In the genomic region with DNA sequence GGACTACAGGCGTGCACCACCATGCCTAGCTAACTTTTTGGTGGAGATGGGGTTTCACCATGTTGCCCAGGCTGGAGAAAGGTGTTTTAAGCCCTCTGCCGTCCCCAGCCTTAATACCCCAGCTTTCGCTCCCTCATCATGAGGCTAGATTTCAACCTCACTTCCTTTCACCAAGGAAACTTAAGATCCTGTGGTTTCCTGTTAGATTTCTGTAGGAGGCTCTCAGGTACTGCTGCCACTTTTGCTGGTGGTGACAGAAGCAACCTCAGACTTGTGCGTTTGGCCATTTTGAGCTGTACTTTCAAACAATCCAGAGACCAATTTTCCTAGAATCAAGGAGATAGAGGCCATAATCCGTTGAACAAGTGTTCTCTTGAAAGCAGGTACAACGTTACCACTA, we compare ENCODE assay signal across 21 cellular contexts. TPM values are rescaled to one million over a fixed set of nuclear protein-coding genes. Genes with fewer than 3 reads are reported as not detected.
DNase-seq lines count a peak whose midpoint lies in the region; ATAC-seq, FAIRE-seq and TF ChIP-seq lines count a peak whose summit lies in the region.
"Had no signal": no experiment of that assay in that cellular context is flagged by ENCODE, and none has a peak within 500 bp of the region (broad histone marks: within the 10 kb centered on the region; RNA-seq: fewer than 3 reads in every experiment).

No MANE protein-coding gene starts in this region.

- no peak for TF ChIP-seq RAD21 in HepG2 (CRISPR knock-in tag; IDR thresholded peaks at IDR 0.05)

- in situ Hi-C loops in HepG2 (cut with HindIII; ENCODE audit: extremely low pct_ligation_motif_present, low pct_unique_long_range_greater_than_20kb) = no loop called here

- no peak overlapping the region for H3K4me3 ChIP-seq in HepG2 (replicated peaks in 1 of 3; ENCODE audit: insufficient read depth in 1 of 3, low read depth in 2 of 3, low read length in 3 of 3)
- H3K4me3 ChIP-seq: colonic mucosa, heart left ventricle, left ventricle myocardium inferior, mucosa of descending colon, thoracic aorta had no signal

- FAIRE-seq in HepG2 (lab: Jason Lieb, UNC) = no peak
- FAIRE-seq: GM18507 had no signal

- ATAC-seq in T-cell (replicated peaks in 1 of 4) (peak; percentile 78 to 93 (median 89)), HG03108 (IDR thresholded peaks at IDR 0.05; ENCODE audit: unreplicated experiment) (no peak), HepG2 (no peak)
- ATAC-seq in activated naive CD4-positive, alpha-beta T cell treated with anti-CD3 and anti-CD28 coated beads, Interleukin-2, amount 50 U/mL, for 72 hours = peak; percentile 77 to 90
- ATAC-seq: heart left ventricle, mucosa of descending colon had no signal

- no peaks in the 10 kb centered on the region for H3K9me3 ChIP-seq in HepG2 (ENCODE audit: low read length)
- H3K9me3 ChIP-seq: colonic mucosa, heart left ventricle, left ventricle myocardium inferior, mucosa of descending colon, thoracic aorta had no signal

- BruUV-seq in HepG2 (replicated peaks; lab: Mats Ljungman, UMichigan) = no TSS peak

- peak; percentile 23 for DNase-seq in activated naive CD4-positive, alpha-beta T cell treated with anti-CD3 and anti-CD28 coated beads for 36 hours
- no peak for DNase-seq in activated naive CD4-positive, alpha-beta T cell treated with anti-CD3 and anti-CD28 coated beads, Interleukin-2, amount 50 U/mL, for 16 hours
- peak in 3 of 34 experiments; percentile 2 to 4 (median 4) for DNase-seq in T-cell
- no peak for DNase-seq in activated naive CD4-positive, alpha-beta T cell treated with anti-CD3 and anti-CD28 coated beads, Interleukin-2, amount 50 U/mL, for 72 hours (ENCODE audit: low spot score in 2 of 2)
- no peak for DNase-seq in SHP77 treated with DMSO at 0.1 percent for 48 hours (lab: John Stamatoyannopoulos, UW)
- no peak for DNase-seq in HepG2 (ENCODE audit: low spot score)
- DNase-seq: activated CD8-positive, alpha-beta memory T cell treated with anti-CD3 and anti-CD28 coated beads for 24 hours; activated gamma-delta T cell treated with Interleukin-2 at 50 U/mL for 16 hours; colonic mucosa; DMS79 treated with DMSO at 0.1 percent for 48 hours; heart left ventricle; KG1; left ventricle myocardium inferior; mucosa of descending colon; NCI-H187 treated with DMSO at 0.1 percent for 48 hours; NCI-H446; nucleus accumbens had no signal

- POLR2A ChIA-PET in T-cell (lab: Charles Lee) = no interaction called here
- POLR2A ChIA-PET in HepG2 (lab: Yijun Ruan, JAX) = no interaction called here

- no peaks in the 10 kb centered on the region for H3K9me3 Mint-ChIP-seq in activated naive CD4-positive, alpha-beta T cell treated with anti-CD3 and anti-CD28 coated beads for 36 hours
- H3K9me3 Mint-ChIP-seq in T-cell = no peaks in the 10 kb centered on the region
- H3K9me3 Mint-ChIP-seq in activated naive CD4-positive, alpha-beta T cell treated with anti-CD3 and anti-CD28 coated beads, Interleukin-2, amount 50 U/mL, for 72 hours = no peaks in the 10 kb centered on the region
- no peaks in the 10 kb centered on the region for H3K9me3 Mint-ChIP-seq in stimulated activated naive CD8-positive, alpha-beta T cell treated with anti-CD3 and anti-CD28 coated beads, Interleukin-15, Interleukin-2, amounts not matched to agents 100 ng/mL and 50 ng/mL, for 24 hours

- no peaks in the 10 kb centered on the region for H3K27me3 ChIP-seq in HepG2 (ENCODE audit: control insufficient read depth in 1 of 2, insufficient read depth in 2 of 2, low read length in 2 of 2)
- H3K27me3 ChIP-seq: colonic mucosa, heart left ventricle had no signal

- intact Hi-C loops in activated naive CD4-positive, alpha-beta T cell treated with anti-CD3 and anti-CD28 coated beads for 36 hours (cut with micrococcal nuclease) = no loop called here
- intact Hi-C loops in HepG2 (cut with micrococcal nuclease; ENCODE audit: unreplicated experiment) = no loop called here

- CTCF ChIA-PET in activated naive CD4-positive, alpha-beta T cell treated with anti-CD3 and anti-CD28 coated beads for 36 hours (lab: Charles Lee) = interaction anchor here (1.3 kb wide), 2 partner anchors 36 to 56 kb away, joined by 4 to 5 read pairs; partner anchors contain the start of gene MPHOSPH6
- CTCF ChIA-PET in T-cell (lab: Charles Lee) (interaction anchor here (0.6 kb wide), 2 partner anchors 73 to 81 kb away, joined by 3 read pairs; no protein-coding TSS in a partner anchor), HepG2 (lab: Yijun Ruan, JAX; ENCODE audit: low intra/inter-chr PET ratio, low total read pairs) (no interaction called here)

- H3K27ac Mint-ChIP-seq in activated naive CD4-positive, alpha-beta T cell treated with anti-CD3 and anti-CD28 coated beads for 36 hours = no peak overlapping the region
- H3K27ac Mint-ChIP-seq in T-cell = peak overlapping the region; percentile 21 to 83
- peak overlapping the region in 1 of 2 donors; percentile 57 for H3K27ac Mint-ChIP-seq in activated naive CD4-positive, alpha-beta T cell treated with anti-CD3 and anti-CD28 coated beads, Interleukin-2, amount 50 U/mL, for 72 hours
- peak overlapping the region; percentile 31 for H3K27ac Mint-ChIP-seq in stimulated activated naive CD8-positive, alpha-beta T cell treated with anti-CD3 and anti-CD28 coated beads, Interleukin-15, Interleukin-2, amounts not matched to agents 100 ng/mL and 50 ng/mL, for 24 hours

- H3K4me2 ChIP-seq in HepG2 (ENCODE audit: low read depth, low read length) = no peak overlapping the region

- H3K27ac ChIP-seq in HepG2 (ENCODE audit: extremely low read length, insufficient read depth, low read length) = no peak overlapping the region
- H3K27ac ChIP-seq: colonic mucosa, heart left ventricle, left ventricle myocardium inferior, thoracic aorta had no signal

- H3K4me1 Mint-ChIP-seq in activated naive CD4-positive, alpha-beta T cell treated with anti-CD3 and anti-CD28 coated beads for 36 hours (ENCODE audit: low read depth) = peaks cover 21% of the 10 kb centered on the region
- H3K4me1 Mint-ChIP-seq in T-cell = peaks cover 22 to 28% (median 23%) of the 10 kb centered on the region in 3 donors
- H3K4me1 Mint-ChIP-seq in stimulated activated naive CD8-positive, alpha-beta T cell treated with anti-CD3 and anti-CD28 coated beads, Interleukin-15, Interleukin-2, amounts not matched to agents 100 ng/mL and 50 ng/mL, for 24 hours (ENCODE audit: low read depth) = peaks cover 20% of the 10 kb centered on the region

- H3K79me2 ChIP-seq in HepG2 (ENCODE audit: insufficient read depth, low read length) = no peaks in the 10 kb centered on the region

- TF ChIP-seq CTCF in HepG2 (CRISPR knock-in tag; IDR thresholded peaks at IDR 0.05) = no peak

- H3K9ac ChIP-seq in HepG2 (ENCODE audit: insufficient read depth, low read depth, low read length) = no peak overlapping the region

- WGBS in HepG2 (ENCODE audit: low lambda C conversion rate) = 95% methylated on average over 6 of the region's 6 CpGs

- no peak overlapping the region for H2AFZ ChIP-seq in HepG2 (ENCODE audit: low read length)

- no peaks in the 10 kb centered on the region for H3K27me3 Mint-ChIP-seq in activated naive CD4-positive, alpha-beta T cell treated with anti-CD3 and anti-CD28 coated beads for 36 hours (ENCODE audit: low read depth)
- no peaks in the 10 kb centered on the region for H3K27me3 Mint-ChIP-seq in T-cell
- no peaks in the 10 kb centered on the region for H3K27me3 Mint-ChIP-seq in stimulated activated naive CD8-positive, alpha-beta T cell treated with anti-CD3 and anti-CD28 coated beads, Interleukin-15, Interleukin-2, amounts not matched to agents 100 ng/mL and 50 ng/mL, for 24 hours

- TF ChIP-seq POLR2A in HepG2 (IDR thresholded peaks at IDR 0.05; ENCODE audit: insufficient read depth in 1 of 2, low read depth in 2 of 2, low read length in 2 of 2) = no peak

- H3K4me3 Mint-ChIP-seq in activated naive CD4-positive, alpha-beta T cell treated with anti-CD3 and anti-CD28 coated beads for 36 hours = no peak overlapping the region
- peak overlapping the region; percentile 17 to 78 (median 43) for H3K4me3 Mint-ChIP-seq in T-cell
- H3K4me3 Mint-ChIP-seq in stimulated activated naive CD8-positive, alpha-beta T cell treated with anti-CD3 and anti-CD28 coated beads, Interleukin-15, Interleukin-2, amounts not matched to agents 100 ng/mL and 50 ng/mL, for 24 hours = no peak overlapping the region

- peaks cover 12% of the 10 kb centered on the region for H3K36me3 Mint-ChIP-seq in activated naive CD4-positive, alpha-beta T cell treated with anti-CD3 and anti-CD28 coated beads for 36 hours (ENCODE audit: low read depth)
- H3K36me3 Mint-ChIP-seq in T-cell = peaks cover 17% of the 10 kb centered on the region
- H3K36me3 Mint-ChIP-seq in activated naive CD4-positive, alpha-beta T cell treated with anti-CD3 and anti-CD28 coated beads, Interleukin-2, amount 50 U/mL, for 72 hours = peaks cover 8% of the 10 kb centered on the region in 2 donors
- H3K36me3 Mint-ChIP-seq in stimulated activated naive CD8-positive, alpha-beta T cell treated with anti-CD3 and anti-CD28 coated beads, Interleukin-15, Interleukin-2, amounts not matched to agents 100 ng/mL and 50 ng/mL, for 24 hours (ENCODE audit: low read depth) = peaks cover 16% of the 10 kb centered on the region

- H3K4me1 ChIP-seq in HepG2 (ENCODE audit: insufficient read depth, low read length) = peaks cover 35% of the 10 kb centered on the region
- H3K4me1 ChIP-seq: colonic mucosa had no signal

- TF ChIP-seq EP300 in HepG2 (IDR thresholded peaks at IDR 0.05; ENCODE audit: low read depth in 2 of 2, low read length in 2 of 2) (no peak), HepG2 (CRISPR knock-in tag; IDR thresholded peaks at IDR 0.05; ENCODE audit: borderline replicate concordance) (no peak)

- no peaks in the 10 kb centered on the region for H4K20me1 ChIP-seq in HepG2 (ENCODE audit: insufficient read depth, low read length)

- no peaks in the 10 kb centered on the region; a peak in 2 of 5 replicates for H3K36me3 ChIP-seq in HepG2 (replicated peaks in 1 of 2; ENCODE audit: control insufficient read depth in 1 of 2, insufficient read depth in 2 of 2, low read length in 2 of 2)
- H3K36me3 ChIP-seq: colonic mucosa, left ventricle myocardium inferior, thoracic aorta had no signal

RNA-seq across cellular contexts. Expression of gene MPHOSPH6, which starts 36.2 kb away (rescaled TPM):
- 10 to 100 TPM; 34.8 to 36.9 TPM for total RNA-seq in activated naive CD4-positive, alpha-beta T cell treated with anti-CD3 and anti-CD28 coated beads for 36 hours
- total RNA-seq in T-cell (10 to 100 TPM; 12.0 to 28.9 (median 19.0) TPM), HepG2 (2016; rRNA removed; fragmentation: Illumina TruSeq; extraction: Trizol) (76.4 and 96.7 TPM in 2 replicates)
- total RNA-seq in activated naive CD4-positive, alpha-beta T cell treated with anti-CD3 and anti-CD28 coated beads, Interleukin-2, amount 50 U/mL, for 72 hours = 10 to 100 TPM; 25.5 to 35.8 TPM
- 20.4 and 20.5 TPM in 2 replicates for total RNA-seq in HepG2 (2016; cell fraction: cytosol; rRNA removed; fragmentation: Illumina TruSeq; extraction: Trizol; ENCODE audit: low read depth)
- total RNA-seq in HepG2 (2016; cell fraction: insoluble cytoplasmic fraction; rRNA removed; fragmentation: Illumina TruSeq; extraction: Trizol) = 74.6 and 97.7 TPM in 2 replicates
- 27.4 and 30.3 TPM in 2 replicates for total RNA-seq in HepG2 (2016; cell fraction: membrane; rRNA removed; fragmentation: Illumina TruSeq; extraction: Trizol)
- 74.3 and 90.0 TPM in 2 replicates for total RNA-seq in HepG2 (2016; cell fraction: nucleus; rRNA removed; fragmentation: Illumina TruSeq; extraction: Trizol)
- polyA plus RNA-seq in HepG2 (2011; rRNA removed) = 16.5 and 28.4 TPM in 2 replicates
- polyA plus RNA-seq in HepG2 (2011; cell fraction: cytosol; rRNA removed) = 8.3 and 14.2 TPM in 2 replicates
- 15.0 and 24.4 TPM in 2 replicates for polyA plus RNA-seq in HepG2 (2011; cell fraction: nucleus; rRNA removed)
- 28.5 and 32.4 TPM in 2 replicates for polyA plus RNA-seq in HepG2 (2012)
- polyA plus RNA-seq in HepG2 (2016; cell fraction: cytosol; fragmentation: Illumina TruSeq; extraction: Trizol; ENCODE audit: low read depth) = 16.9 and 21.1 TPM in 2 replicates
- 137 and 158 TPM in 2 replicates for polyA plus RNA-seq in HepG2 (2016; cell fraction: insoluble cytoplasmic fraction; fragmentation: Illumina TruSeq; extraction: Trizol; ENCODE audit: low read depth)
- 27.4 and 29.7 TPM in 2 replicates for polyA plus RNA-seq in HepG2 (2016; cell fraction: membrane; fragmentation: Illumina TruSeq; extraction: Trizol; ENCODE audit: low read depth)
- 113 and 119 TPM in 2 replicates for polyA plus RNA-seq in HepG2 (2016; cell fraction: nucleus; fragmentation: Illumina TruSeq; extraction: Trizol; ENCODE audit: insufficient read depth, low read depth)
- polyA minus RNA-seq in HepG2 (2011; rRNA and poly(A)+ RNA removed; ENCODE audit: low replicate concordance) = 2.7 and 3.5 TPM in 2 replicates
- 8.9 and 10.0 TPM in 2 replicates for polyA minus RNA-seq in HepG2 (2011; cell fraction: cytosol; rRNA and poly(A)+ RNA removed)
- 62.7 and 63.1 TPM in 2 replicates for polyA minus RNA-seq in HepG2 (2011; cell fraction: nucleus; rRNA and poly(A)+ RNA removed)

Comparison
In these comparisons a context has a peak if more than half of its experiments do, and no peak if none do; other contexts are left out.
1. H3K4me3 Mint-ChIP-seq: peak in T-cell (3 of 3); none in activated naive CD4-positive, alpha-beta T cell treated with anti-CD3 and anti-CD28 coated beads for 36 hours (single experiment) and stimulated activated naive CD8-positive, alpha-beta T cell treated with anti-CD3 and anti-CD28 coated beads, Interleukin-15, Interleukin-2, amounts not matched to agents 100 ng/mL and 50 ng/mL, for 24 hours (single experiment).
2. ATAC-seq: peak in T-cell (4 of 4) and activated naive CD4-positive, alpha-beta T cell treated with anti-CD3 and anti-CD28 coated beads, Interleukin-2, amount 50 U/mL, for 72 hours (2 of 2); none in HG03108 (single experiment) and HepG2 (single experiment).